Comparison of ENCODE assay signal across 1 cellular context in genomic region chr1:202683029-202683428, GRCh38.
TF ChIP-seq lines count a peak whose summit lies in the region.

No MANE protein-coding gene starts in this region.

TF ChIP-seq in K562, 482 proteins besides CTCF, POLR2A, EP300 and RAD21 (continued from another document):
- TF ChIP-seq ZNF280A (IDR thresholded peaks at IDR 0.05; ENCODE audit: low read depth, partially characterized antibody) (no peak), NFRKB (IDR thresholded peaks at IDR 0.05; ENCODE audit: low read depth) (no peak), NFYB (IDR thresholded peaks at IDR 0.05; ENCODE audit: extremely low read depth, insufficient read length) (no peak), FOXJ3 (CRISPR knock-in tag; IDR thresholded peaks at IDR 0.05) (no peak), ZNF316 (IDR thresholded peaks at IDR 0.05) (0 out of 2 replicates have a peak, but pooled peaks have one; percentile 17)
